Comparison of ENCODE assay signal across 14 cellular contexts in genomic region chr21:43209575-43210453, GRCh38. TPM values are rescaled to one million over a fixed set of nuclear protein-coding genes. Genes with fewer than 3 reads are reported as not detected.
DNase-seq lines count a peak whose midpoint lies in the region; ATAC-seq, FAIRE-seq and TF ChIP-seq lines count a peak whose summit lies in the region.
"Had no signal": no experiment of that assay in that cellular context is flagged by ENCODE, and none has a peak within 500 bp of the region (broad histone marks: within the 10 kb centered on the region; RNA-seq: fewer than 3 reads in every experiment).

No MANE protein-coding gene starts in this region.

- DNase-seq in DMS53 treated with DMSO at 0.1 percent for 48 hours (lab: John Stamatoyannopoulos, UW; ENCODE audit: unreplicated experiment) (peak; percentile 13), RCC 7860 (ENCODE audit: low spot score) (peak; percentile 93), fibroblast of lung (ENCODE audit: low read depth in 2 of 2) (peak; percentile 6 to 88), posterior vena cava (ENCODE audit: low spot score) (peak; percentile 68), superior temporal gyrus (ENCODE audit: extremely low spot score) (no peak), NCI-H2081 (lab: John Stamatoyannopoulos, UW) (no peak), SW480 (ENCODE audit: low spot score) (no peak), GM23338 (ENCODE audit: low spot score) (no peak)
- DNase-seq: activated CD4-positive, alpha-beta T cell treated with anti-CD3 and anti-CD28 coated beads, Interleukin-2, amount 10 ng/mL, durations not matched to agents 24 days and 14 days; amniotic stem cell; NCI-H187 had no signal

- H3K36me3 Mint-ChIP-seq in GM23338 (ENCODE audit: low read depth) = peaks cover 4% of the 10 kb centered on the region; the same call in 1 of the 3 replicates

- no peaks in the 10 kb centered on the region for H3K9me2 ChIP-seq in GM23338 (ENCODE audit: insufficient read depth)

- no peaks in the 10 kb centered on the region for H3K79me2 ChIP-seq in fibroblast of lung (ENCODE audit: control insufficient read depth, insufficient read depth, low read length)
- no peaks in the 10 kb centered on the region for H3K79me2 ChIP-seq in GM23338 (replicated peaks; ENCODE audit: insufficient read depth)

- no peak overlapping the region for H3K4me3 Mint-ChIP-seq in GM23338
- H3K4me3 Mint-ChIP-seq: activated CD4-positive, alpha-beta T cell treated with anti-CD3 and anti-CD28 coated beads, Interleukin-2, amount 10 ng/mL, durations not matched to agents 24 days and 14 days had no signal

- H3F3A ChIP-seq in GM23338 (replicated peaks; ENCODE audit: low read depth) = no peaks in the 10 kb centered on the region

- intact Hi-C loops in posterior vena cava (cut with DNase I) = no loop called here

- H3K27me3 Mint-ChIP-seq in GM23338 (ENCODE audit: insufficient read depth, low read depth, poor library complexity) = peaks cover 3% of the 10 kb centered on the region

- peaks cover 7% of the 10 kb centered on the region for H3K4me1 Mint-ChIP-seq in GM23338
- H3K4me1 Mint-ChIP-seq: activated CD4-positive, alpha-beta T cell treated with anti-CD3 and anti-CD28 coated beads, Interleukin-2, amount 10 ng/mL, durations not matched to agents 24 days and 14 days had no signal

- no peaks in the 10 kb centered on the region for H3K9me3 ChIP-seq in fibroblast of lung (ENCODE audit: control insufficient read depth, insufficient read depth, low read depth, low read length)

- H3K27ac Mint-ChIP-seq in GM23338 = no peak overlapping the region
- H3K27ac Mint-ChIP-seq: activated CD4-positive, alpha-beta T cell treated with anti-CD3 and anti-CD28 coated beads, Interleukin-2, amount 10 ng/mL, durations not matched to agents 24 days and 14 days had no signal

- H3K36me3 ChIP-seq in fibroblast of lung (ENCODE audit: control insufficient read depth, insufficient read depth, low read length) = no peaks in the 10 kb centered on the region
- H3K36me3 ChIP-seq in GM23338 (ENCODE audit: insufficient read depth) = no peaks in the 10 kb centered on the region

- H3K27ac ChIP-seq in fibroblast of lung (ENCODE audit: insufficient read depth, low read length) (no peak overlapping the region), GM23338 (ENCODE audit: low read depth) (no peak overlapping the region)

- peak; percentile 89 for FAIRE-seq in RCC 7860 (lab: Jason Lieb, UNC)
- FAIRE-seq: D721Med had no signal

- H3K9me3 Mint-ChIP-seq in GM23338 = peaks cover 8% of the 10 kb centered on the region; the same call in 2 of the 3 replicates
- H3K9me3 Mint-ChIP-seq: activated CD4-positive, alpha-beta T cell treated with anti-CD3 and anti-CD28 coated beads, Interleukin-2, amount 10 ng/mL, durations not matched to agents 24 days and 14 days had no signal

- H2AFZ ChIP-seq in fibroblast of lung (ENCODE audit: low read length) (no peak overlapping the region), GM23338 (no peak overlapping the region)

- no peak overlapping the region for H3K4me2 ChIP-seq in fibroblast of lung (ENCODE audit: extremely low read depth, insufficient read depth, low read length)
- H3K4me2 ChIP-seq in GM23338 = no peak overlapping the region

- H3K4me1 ChIP-seq in fibroblast of lung (ENCODE audit: control insufficient read depth, extremely low read depth, insufficient read depth, low read length) = no peaks in the 10 kb centered on the region
- H3K4me1 ChIP-seq in GM23338 (ENCODE audit: insufficient read depth) = no peaks in the 10 kb centered on the region

- H3K4me3 ChIP-seq in fibroblast of lung (replicated peaks in 1 of 4; ENCODE audit: control extremely low read depth in 1 of 4, insufficient read depth in 1 of 4, low read depth in 3 of 4, low read length in 4 of 4) (no peak overlapping the region), GM23338 (no peak overlapping the region)

- no peaks in the 10 kb centered on the region for H3K27me3 ChIP-seq in fibroblast of lung (ENCODE audit: control insufficient read depth, insufficient read depth, low read length)
- no peaks in the 10 kb centered on the region for H3K27me3 ChIP-seq in GM23338 (ENCODE audit: insufficient read depth)

- H3K9ac ChIP-seq in fibroblast of lung (ENCODE audit: insufficient read depth, low read length) = no peak overlapping the region

- ATAC-seq in GM23338 = no peak

- no peak for TF ChIP-seq CTCF in fibroblast of lung (conservative IDR thresholded peaks at IDR 0.05 in 1 of 2, IDR thresholded peaks at IDR 0.05 in 1 of 2; ENCODE audit: low read depth in 1 of 2, low read length in 2 of 2)
- no peak for TF ChIP-seq CTCF in GM23338 (conservative IDR thresholded peaks at IDR 0.05; ENCODE audit: low read depth in 2 of 2)

- H4K20me1 ChIP-seq in fibroblast of lung (ENCODE audit: control insufficient read depth, extremely low read depth, insufficient read depth, low read length) (no peaks in the 10 kb centered on the region), GM23338 (replicated peaks; ENCODE audit: insufficient read depth) (no peaks in the 10 kb centered on the region)

TF ChIP-seq in GM23338, 12 proteins besides CTCF, POLR2A, EP300 and RAD21 (continues in another document):
- TF ChIP-seq EZH2 (IDR thresholded peaks at IDR 0.05; ENCODE audit: low read depth, unreplicated experiment) = no peak
- TF ChIP-seq ZNF462 (CRISPR knock-in tag; IDR thresholded peaks at IDR 0.05) = no peak

RNA-seq across cellular contexts. Expression of gene CRYAA, which starts 41.0 kb away (rescaled TPM):
- total RNA-seq in fibroblast of lung = not detected in 2 replicates
- polyA plus RNA-seq in fibroblast of lung = not detected in 2 replicates
- not detected in 2 replicates for polyA plus RNA-seq in fibroblast of lung (2012)
- not detected in 2 replicates for polyA minus RNA-seq in fibroblast of lung (ENCODE audit: low replicate concordance)
- not detected for total RNA-seq in posterior vena cava
- not detected in 2 replicates for total RNA-seq in GM23338 (2014; rRNA removed; shearing (Covaris generic))
- not detected in 2 replicates for polyA plus RNA-seq in GM23338 (2016; fragmentation: Nextera tagmentation; extraction: Ambion mirVana)
- total RNA-seq: activated CD4-positive, alpha-beta T cell treated with anti-CD3 and anti-CD28 coated beads, Interleukin-2, amount 10 ng/mL, durations not matched to agents 24 days and 14 days; epithelial cell of proximal tubule; left colon had no signal

Comparison
In these comparisons a context has a peak if more than half of its experiments do, and no peak if none do; other contexts are left out.
1. DNase-seq: peak in DMS53 treated with DMSO at 0.1 percent for 48 hours (single experiment), RCC 7860 (single experiment), fibroblast of lung (2 of 2) and posterior vena cava (single experiment); none in superior temporal gyrus (single experiment), NCI-H2081 (0 of 2), SW480 (single experiment) and GM23338 (single experiment).